23 cellular contexts compared by ENCODE assay signal in the genomic region with DNA sequence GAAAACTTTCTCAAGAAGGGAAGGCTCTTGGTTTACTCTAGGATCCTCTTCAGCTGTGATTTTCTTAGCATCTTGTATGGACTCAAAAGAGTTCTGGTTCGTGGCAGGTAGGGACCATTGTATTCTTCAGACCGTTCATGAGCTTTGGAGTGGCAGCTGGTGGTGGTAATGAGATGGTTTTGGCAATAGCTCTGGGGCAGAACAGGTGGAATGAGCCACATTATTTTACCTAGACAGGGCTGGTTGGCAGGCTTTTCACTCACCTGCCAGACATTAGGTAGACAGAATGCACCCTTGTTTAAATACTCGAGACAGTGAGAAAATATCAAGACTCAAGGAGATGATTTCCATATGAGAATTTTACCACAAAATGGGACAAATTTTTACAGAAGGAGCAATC.
DNase-seq lines count a peak whose midpoint lies in the region; FAIRE-seq and TF ChIP-seq lines count a peak whose summit lies in the region.
"Had no signal": no experiment of that assay in that cellular context is flagged by ENCODE, and none has a peak within 500 bp of the region (broad histone marks: within the 10 kb centered on the region; RNA-seq: fewer than 3 reads in every experiment).

No MANE protein-coding gene starts in this region.

- TF ChIP-seq CTCF in D721Med (IDR thresholded peaks at IDR 0.05; ENCODE audit: insufficient read depth, missing control alignments), result no peak

- DNase-seq in NCI-H345 (lab: John Stamatoyannopoulos, UW), result peak; percentile 8
- DNase-seq in NCI-H345 treated with DMSO at 0.1 percent for 48 hours (lab: John Stamatoyannopoulos, UW; ENCODE audit: unreplicated experiment), result no peak
- DNase-seq in DMS79 treated with DMSO at 0.1 percent for 48 hours (lab: John Stamatoyannopoulos, UW), result peak; percentile 85
- peak; percentile 71 for DNase-seq in NCI-H2171 treated with DMSO at 0.1 percent for 48 hours (lab: John Stamatoyannopoulos, UW)
- peak; percentile 53 for DNase-seq in cerebellar cortex (ENCODE audit: low spot score)
- no peak for DNase-seq in activated CD8-positive, alpha-beta memory T cell treated with anti-CD3 and anti-CD28 coated beads, Interleukin-2, amount 50 U/mL, for 48 hours
- no peak for DNase-seq in D721Med (ENCODE audit: insufficient read length, low spot score)
- no peak for DNase-seq in hypothalamus (lab: John Stamatoyannopoulos, UW)
- DNase-seq: activated CD4-positive, alpha-beta T cell treated with anti-CD3 and anti-CD28 coated beads, Interleukin-2, amount 50 U/mL, for 1 hour; activated CD8-positive, alpha-beta memory T cell treated with anti-CD3 and anti-CD28 coated beads, Interleukin-2, amount 10 ng/mL, durations not matched to agents 7 days and 5 days; COR-L47; cortex of kidney; HCEC 1CT; heart right ventricle; KG1; MG63; mucosa of descending colon; NCI-H1694; NCI-H510A; SHP77 treated with DMSO at 0.1 percent for 48 hours; small intestine; substantia nigra had no signal

- no peak for FAIRE-seq in D721Med (lab: Jason Lieb, UNC)
- FAIRE-seq: A204.1, small intestine had no signal

Comparison
In these comparisons a context has a peak if more than half of its experiments do, and no peak if none do; other contexts are left out.
1. DNase-seq: peak in NCI-H345 (single experiment), DMS79 treated with DMSO at 0.1 percent for 48 hours (single experiment), NCI-H2171 treated with DMSO at 0.1 percent for 48 hours (single experiment) and cerebellar cortex (single experiment); none in NCI-H345 treated with DMSO at 0.1 percent for 48 hours (single experiment), activated CD8-positive, alpha-beta memory T cell treated with anti-CD3 and anti-CD28 coated beads, Interleukin-2, amount 50 U/mL, for 48 hours (single experiment), D721Med (single experiment) and hypothalamus (0 of 51).